9 cellular contexts compared by ENCODE assay signal in genomic region chr19:51702103-51702753, GRCh38. TPM values are rescaled to one million over a fixed set of nuclear protein-coding genes. Genes with fewer than 3 reads are reported as not detected.
DNase-seq lines count a peak whose midpoint lies in the region; ATAC-seq lines count a peak whose summit lies in the region.
"Had no signal": no experiment of that assay in that cellular context is flagged by ENCODE, and none has a peak within 500 bp of the region (broad histone marks: within the 10 kb centered on the region; RNA-seq: fewer than 3 reads in every experiment).

No MANE protein-coding gene starts in this region.

- H3K9me3 Mint-ChIP-seq in activated naive CD4-positive, alpha-beta T cell treated with anti-CD3 and anti-CD28 coated beads, Interleukin-2, amount 50 U/mL, for 72 hours: peaks cover 0 to 9% of the 10 kb centered on the region in 2 donors

- H3K36me3 Mint-ChIP-seq in activated naive CD4-positive, alpha-beta T cell treated with anti-CD3 and anti-CD28 coated beads, Interleukin-2, amount 50 U/mL, for 72 hours: peaks cover 25 to 44% of the 10 kb centered on the region in 2 donors

- ATAC-seq in activated naive CD4-positive, alpha-beta T cell treated with anti-CD3 and anti-CD28 coated beads, Interleukin-2, amount 50 U/mL, for 72 hours: no peak
- ATAC-seq in Right ventricle myocardium superior (ENCODE audit: poor library complexity): peak; percentile 53
- no peak for ATAC-seq in HG03196 (IDR thresholded peaks at IDR 0.05; ENCODE audit: unreplicated experiment)

- no peak overlapping the region for H3K27ac Mint-ChIP-seq in activated naive CD4-positive, alpha-beta T cell treated with anti-CD3 and anti-CD28 coated beads, Interleukin-2, amount 50 U/mL, for 72 hours

- intact Hi-C loops in Right ventricle myocardium superior (cut with DNase I): no loop called here

- DNase-seq in activated effector memory CD4-positive, alpha-beta T cell treated with anti-CD3 and anti-CD28 coated beads, Interleukin-2, amount 50 U/mL, for 16 hours: peak; percentile 82
- no peak for DNase-seq in activated effector memory CD4-positive, alpha-beta T cell treated with Interleukin-2 at 50 U/mL for 16 hours
- peak; percentile 54 to 55 for DNase-seq in activated naive CD4-positive, alpha-beta T cell treated with anti-CD3 and anti-CD28 coated beads, Interleukin-2, amount 50 U/mL, for 72 hours (ENCODE audit: low spot score in 2 of 2)
- DNase-seq in Right ventricle myocardium superior (peak; percentile 89), pons (ENCODE audit: low spot score) (peak; percentile 27), GM19240 (ENCODE audit: insufficient read length, low spot score) (no peak), D341Med (ENCODE audit: low spot score) (no peak)
- DNase-seq: DND-41 had no signal

RNA-seq across cellular contexts. Expression of gene SPACA6, which starts 9.1 kb away (rescaled TPM):
- 10 to 100 TPM in 1 of 2 donors, 1 to 10 TPM in 1; 9.3 to 13.7 TPM for total RNA-seq in activated naive CD4-positive, alpha-beta T cell treated with anti-CD3 and anti-CD28 coated beads, Interleukin-2, amount 50 U/mL, for 72 hours
- total RNA-seq in Right ventricle myocardium superior: 10.1 TPM

RNA-seq across cellular contexts. Expression of gene HAS1, which starts 21.6 kb away (rescaled TPM):
- not detected for total RNA-seq in activated naive CD4-positive, alpha-beta T cell treated with anti-CD3 and anti-CD28 coated beads, Interleukin-2, amount 50 U/mL, for 72 hours
- total RNA-seq in Right ventricle myocardium superior: 0.70 TPM

RNA-seq across cellular contexts. Expression of gene FPR1, which starts 49.5 kb away (rescaled TPM):
- total RNA-seq in activated naive CD4-positive, alpha-beta T cell treated with anti-CD3 and anti-CD28 coated beads, Interleukin-2, amount 50 U/mL, for 72 hours: not detected
- total RNA-seq in Right ventricle myocardium superior: 3.5 TPM

RNA-seq across cellular contexts. Expression of gene SIGLEC14, which starts 55.6 kb away (rescaled TPM):
- under 1 TPM in 1 of 2 donors, not detected in 1; 0.47 TPM for total RNA-seq in activated naive CD4-positive, alpha-beta T cell treated with anti-CD3 and anti-CD28 coated beads, Interleukin-2, amount 50 U/mL, for 72 hours
- total RNA-seq in Right ventricle myocardium superior: 1.00 TPM

RNA-seq across cellular contexts. Expression of gene FPR2, which starts 58.8 kb away (rescaled TPM):
- total RNA-seq in activated naive CD4-positive, alpha-beta T cell treated with anti-CD3 and anti-CD28 coated beads, Interleukin-2, amount 50 U/mL, for 72 hours: not detected
- 0.59 TPM for total RNA-seq in Right ventricle myocardium superior

Comparison
In these comparisons a context has a peak if more than half of its experiments do, and no peak if none do; other contexts are left out.
1. DNase-seq: peak in activated effector memory CD4-positive, alpha-beta T cell treated with anti-CD3 and anti-CD28 coated beads, Interleukin-2, amount 50 U/mL, for 16 hours (single experiment), activated naive CD4-positive, alpha-beta T cell treated with anti-CD3 and anti-CD28 coated beads, Interleukin-2, amount 50 U/mL, for 72 hours (2 of 2), Right ventricle myocardium superior (single experiment) and pons (single experiment); none in activated effector memory CD4-positive, alpha-beta T cell treated with Interleukin-2 at 50 U/mL for 16 hours (single experiment), GM19240 (single experiment) and D341Med (single experiment).